1 cellular context compared by ENCODE assay signal in genomic region chr1:53729536-53730485, GRCh38.
A peak's percentile ranks its signal among the peaks of the same experiment; 100 is the strongest.
TF ChIP-seq lines count a peak whose summit lies in the region.

No MANE protein-coding gene starts in this region.

TF ChIP-seq in K562, 482 proteins besides CTCF, POLR2A, EP300 and RAD21:
- TF ChIP-seq CBX2 (IDR thresholded peaks at IDR 0.05; ENCODE audit: insufficient read depth, low read length, poor library complexity, severe bottlenecking) (peak; percentile 73), NR2C1 (IDR thresholded peaks at IDR 0.05) (no peak), NR2C1 (tag; IDR thresholded peaks at IDR 0.05) (no peak), ZC3H4 (CRISPR knock-in tag; IDR thresholded peaks at IDR 0.05; ENCODE audit: borderline replicate concordance) (no peak), CBX8 (IDR thresholded peaks at IDR 0.05; ENCODE audit: borderline replicate concordance, extremely low read depth, low read depth, low read length, poor library complexity, severe bottlenecking) (peak; percentile 74), ETV6 (IDR thresholded peaks at IDR 0.05; ENCODE audit: borderline replicate concordance in 1 of 2, low read depth in 2 of 2, low read length in 1 of 2) (no peak), ETV6 (CRISPR knock-in tag; IDR thresholded peaks at IDR 0.05; ENCODE audit: borderline replicate concordance) (no peak), JUN (IDR thresholded peaks at IDR 0.05; ENCODE audit: borderline replicate concordance, low read depth, low read length) (no peak), JUN (CRISPR knock-in tag; IDR thresholded peaks at IDR 0.05; ENCODE audit: borderline replicate concordance) (no peak)
